1 cellular context compared by ENCODE assay signal in the genomic region with DNA sequence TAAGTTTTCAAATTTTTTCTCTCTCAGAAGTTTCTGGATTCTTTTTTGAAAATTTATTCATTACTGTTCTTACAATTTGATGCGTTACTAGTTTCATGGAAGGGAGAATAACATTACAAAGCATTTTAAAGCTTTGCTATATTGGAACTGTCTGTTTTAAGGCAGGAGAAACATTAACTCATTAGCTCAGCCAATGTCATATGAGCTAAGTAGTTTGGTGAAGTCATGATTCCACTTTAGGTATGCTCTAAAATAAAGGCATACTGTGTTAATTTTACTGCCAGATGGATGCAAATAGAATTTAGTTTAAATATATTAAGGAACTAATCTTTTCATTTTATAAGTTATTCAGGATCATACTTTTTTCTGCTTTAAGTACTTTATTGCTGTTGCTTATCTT.
TF ChIP-seq lines count a peak whose summit lies in the region.

No MANE protein-coding gene starts in this region.

TF ChIP-seq in GM23338, 12 proteins besides CTCF, POLR2A, EP300 and RAD21 (continued from another document):
- TF ChIP-seq ZNF331 (CRISPR knock-in tag; IDR thresholded peaks at IDR 0.05; ENCODE audit: low read depth), result no peak
- TF ChIP-seq REST (IDR thresholded peaks at IDR 0.05; ENCODE audit: unreplicated experiment), result no peak
- TF ChIP-seq CREB1 (CRISPR knock-in tag; IDR thresholded peaks at IDR 0.05; ENCODE audit: low read depth), result no peak
- no peak for TF ChIP-seq EZH2phosphoT487 (IDR thresholded peaks at IDR 0.05; ENCODE audit: unreplicated experiment)
